8 cellular contexts compared by ENCODE assay signal in the genomic region with DNA sequence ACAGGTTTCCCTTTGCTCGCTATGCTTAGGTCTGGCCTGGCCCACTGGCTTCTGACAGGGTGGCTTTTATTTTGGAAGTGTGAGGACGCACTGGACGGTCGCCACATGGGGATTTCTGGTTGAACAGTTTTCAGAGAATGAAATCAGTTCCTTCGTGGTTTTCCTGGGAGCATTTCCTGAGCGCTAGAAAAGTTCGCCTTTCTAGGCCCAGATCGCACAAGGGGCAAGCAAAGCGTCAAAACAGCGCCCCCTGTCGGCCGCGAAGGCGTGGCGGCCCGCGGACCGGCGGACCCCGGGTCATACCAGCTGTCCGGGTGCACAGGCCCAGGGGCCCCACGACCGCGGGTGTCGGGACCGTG.
DNase-seq lines count a peak whose midpoint lies in the region; ATAC-seq and TF ChIP-seq lines count a peak whose summit lies in the region.

No MANE protein-coding gene starts in this region.

- ATAC-seq in GM19035 (IDR thresholded peaks at IDR 0.05; ENCODE audit: unreplicated experiment) (peak; percentile 51), HG03460 (IDR thresholded peaks at IDR 0.05; ENCODE audit: unreplicated experiment) (peak; percentile 43)

- DNase-seq in activated CD4-positive, CD25-positive, alpha-beta regulatory T cell treated with anti-CD3 and anti-CD28 coated beads, Interleukin-2, amount 50 U/mL, for 72 hours, result peak; percentile 90
- DNase-seq in cerebellar cortex (ENCODE audit: low spot score), result peak; percentile 69
- DNase-seq in kidney tubule cell (ENCODE audit: low spot score), result peak; percentile 83
- DNase-seq in stimulated activated CD4-positive, alpha-beta T cell treated with anti-CD3 and anti-CD28 coated beads, Interleukin-1b, Interleukin-23, amount 100 ng/mL, for 4 hours (ENCODE audit: low read depth in 2 of 2), result peak; percentile 79 to 86
- DNase-seq in DMS 273 treated with DMSO at 0.1 percent for 48 hours (lab: John Stamatoyannopoulos, UW), result no peak

- no peak overlapping the region for H3K27ac ChIP-seq in 22Rv1

- peak; percentile 60 for TF ChIP-seq CTCF in 22Rv1 (IDR thresholded peaks at IDR 0.05)
